In genomic region chr7:31326416-31326815, GRCh38 we compare ENCODE assay signal across 1 cellular context.
TF ChIP-seq lines count a peak whose summit lies in the region.

No MANE protein-coding gene starts in this region.

TF ChIP-seq in GM23338, 12 proteins besides CTCF, POLR2A, EP300 and RAD21 (continued from another document):
- TF ChIP-seq ZNF462 (CRISPR knock-in tag; IDR thresholded peaks at IDR 0.05) (no peak), EZH2phosphoT487 (IDR thresholded peaks at IDR 0.05; ENCODE audit: unreplicated experiment) (no peak), STAT1 (IDR thresholded peaks at IDR 0.05; ENCODE audit: unreplicated experiment) (no peak)
TF ChIP-seq in GM23338: peak in this region for 0.
